ENCODE assay signal across 1 cellular context in genomic region chr3:53045784-53046170, GRCh38.
TF ChIP-seq lines count a peak whose summit lies in the region.

SFMBT1 (minus strand) TSS chr3:53046073; CDS start chr3:52969128, 76,945 bp downstream.

TF ChIP-seq in HepG2, 621 proteins besides CTCF, POLR2A, EP300 and RAD21 (continued from another document):
- TF ChIP-seq ZNF687 (CRISPR knock-in tag; IDR thresholded peaks at IDR 0.05) (peak; percentile 51), E2F5 (CRISPR knock-in tag; conservative IDR thresholded peaks at IDR 0.05) (peak; percentile 42; the same call in 1 of the 2 replicates), SKIL (CRISPR knock-in tag; IDR thresholded peaks at IDR 0.05; ENCODE audit: borderline replicate concordance) (no peak), ZNF280D (CRISPR knock-in tag; IDR thresholded peaks at IDR 0.05) (no peak), SP4 (CRISPR knock-in tag; IDR thresholded peaks at IDR 0.05) (peak; percentile 59; the same call in 1 of the 2 replicates), HOXA9 (CRISPR knock-in tag; IDR thresholded peaks at IDR 0.05; ENCODE audit: borderline replicate concordance) (0 out of 2 replicates have a peak, but pooled peaks have one; percentile 45), TOPORS (CRISPR knock-in tag; IDR thresholded peaks at IDR 0.05) (no peak), ZNF740 (CRISPR knock-in tag; IDR thresholded peaks at IDR 0.05) (peak; percentile 92), SRY (CRISPR knock-in tag; IDR thresholded peaks at IDR 0.05) (0 out of 2 replicates have a peak, but pooled peaks have one; percentile 2), ERF (CRISPR knock-in tag; IDR thresholded peaks at IDR 0.05) (0 out of 2 replicates have a peak, but pooled peaks have one; percentile 20), PPARG (CRISPR knock-in tag; conservative IDR thresholded peaks at IDR 0.05) (no peak), ZNF264 (CRISPR knock-in tag; IDR thresholded peaks at IDR 0.05) (no peak), ZBTB8A (CRISPR knock-in tag; IDR thresholded peaks at IDR 0.05; ENCODE audit: borderline replicate concordance, low read depth) (no peak), ASH2L (IDR thresholded peaks at IDR 0.05; ENCODE audit: insufficient read length, low read depth, low read length) (peak; percentile 79), KLF16 (CRISPR knock-in tag; IDR thresholded peaks at IDR 0.05) (0 out of 4 replicates have a peak, but pooled peaks of 1 of the 2 experiments have one; percentile 49), RBFOX2 (IDR thresholded peaks at IDR 0.05; ENCODE audit: low read depth, low read length) (peak; percentile 77; the same call in 1 of the 2 replicates), YEATS4 (CRISPR knock-in tag; IDR thresholded peaks at IDR 0.05; ENCODE audit: borderline replicate concordance) (peak; percentile 62; the same call in 1 of the 2 replicates), POLR2G (IDR thresholded peaks at IDR 0.05; ENCODE audit: low read depth, low read length) (peak; percentile 75), ZBTB38 (CRISPR knock-in tag; IDR thresholded peaks at IDR 0.05) (no peak), ZNF510 (CRISPR knock-in tag; IDR thresholded peaks at IDR 0.05; ENCODE audit: low read depth) (no peak), ZBTB14 (CRISPR knock-in tag; IDR thresholded peaks at IDR 0.05) (peak; percentile 80), SRF (IDR thresholded peaks at IDR 0.05; ENCODE audit: low read depth, low read length) (no peak), HNRNPLL (IDR thresholded peaks at IDR 0.05; ENCODE audit: low read depth, low read length, poor library complexity, severe bottlenecking) (peak; percentile 53), ZNF772 (CRISPR knock-in tag; IDR thresholded peaks at IDR 0.05) (peak; percentile 33; the same call in 1 of the 2 replicates), ZBTB43 (CRISPR knock-in tag; conservative IDR thresholded peaks at IDR 0.05) (0 out of 2 replicates have a peak, but pooled peaks have one; percentile 19), AGO2 (optimal IDR thresholded peaks at IDR 0.05; ENCODE audit: low read depth, low read length) (peak; percentile 50), FOXA1 (IDR thresholded peaks at IDR 0.05) (no peak), FOXA1 (CRISPR knock-in tag; IDR thresholded peaks at IDR 0.05) (no peak)
TF ChIP-seq in HepG2: peak in this region for 43.
